18 cellular contexts compared by ENCODE assay signal in genomic region chr7:155795951-155796350, GRCh38. TPM values are rescaled to one million over a fixed set of nuclear protein-coding genes. Genes with fewer than 3 reads are reported as not detected.
DNase-seq lines count a peak whose midpoint lies in the region; ATAC-seq and TF ChIP-seq lines count a peak whose summit lies in the region.
"Had no signal": no experiment of that assay in that cellular context is flagged by ENCODE, and none has a peak within 500 bp of the region (broad histone marks: within the 10 kb centered on the region; RNA-seq: fewer than 3 reads in every experiment).

No MANE protein-coding gene starts in this region.

- no peak for ATAC-seq in SK-N-SH treated with all-trans-retinoic acid at 6 μM for 48 hours
- no peak for ATAC-seq in left cardiac atrium
- no peak for ATAC-seq in heart right ventricle
- ATAC-seq in HG03280 (IDR thresholded peaks at IDR 0.05; ENCODE audit: unreplicated experiment), result no peak

- no peak overlapping the region for H2AFZ ChIP-seq in SK-N-SH (ENCODE audit: low read depth)
- H2AFZ ChIP-seq: GM23338 had no signal

- no peak overlapping the region for H3K27ac ChIP-seq in SK-N-SH (ENCODE audit: low read depth in 2 of 2, low read length in 1 of 2)
- H3K27ac ChIP-seq in heart right ventricle, result no peak overlapping the region
- H3K27ac ChIP-seq in spleen, result no peak overlapping the region
- H3K27ac ChIP-seq: 22Rv1, BLaER1 had no signal

- H3K36me3 Mint-ChIP-seq in neural crest cell (ENCODE audit: low read depth), result peaks cover 5% of the 10 kb centered on the region
- H3K36me3 Mint-ChIP-seq: CD4-positive, alpha-beta memory T cell had no signal

- WGBS in SK-N-SH (ENCODE audit: low lambda C conversion rate), result 19% methylated on average over 8 of the region's 8 CpGs
- WGBS in heart right ventricle, 2 donors, result 80 to 82% methylated on average over 8 of the region's 8 CpGs
- 75 to 91% (median 79%) methylated on average over 8 of the region's 8 CpGs for WGBS in spleen, 5 donors

- CTCF ChIA-PET in SK-N-SH (lab: Yijun Ruan, JAX), result interaction anchor here (1.2 to 3.5 kb wide), 10 partner anchors 10 to 968 kb away, joined by 3 to 20 read pairs (median 6); no protein-coding TSS in a partner anchor

- H3K4me3 ChIP-seq in SK-N-SH (ENCODE audit: low read depth in 2 of 2, low read length in 1 of 2) (no peak overlapping the region), heart right ventricle (no peak overlapping the region), spleen (no peak overlapping the region)
- H3K4me3 ChIP-seq: A549, BLaER1 had no signal

- H3K4me2 ChIP-seq in SK-N-SH, result no peak overlapping the region

- H3K79me2 ChIP-seq in SK-N-SH (ENCODE audit: insufficient read depth), result no peaks in the 10 kb centered on the region

- no peaks in the 10 kb centered on the region for H3K4me1 Mint-ChIP-seq in neural crest cell
- H3K4me1 Mint-ChIP-seq: CD4-positive, alpha-beta memory T cell; GM23338 had no signal

- peaks cover 51% of the 10 kb centered on the region for H3K27me3 Mint-ChIP-seq in neural crest cell (ENCODE audit: low read depth)

- no peak overlapping the region for H3K27ac Mint-ChIP-seq in neural crest cell (ENCODE audit: unreplicated experiment)
- H3K27ac Mint-ChIP-seq: CD14-positive monocyte; CD4-positive, alpha-beta memory T cell; GM23338; HFFc6 had no signal

- peak; percentile 40 for DNase-seq in SK-N-SH
- DNase-seq in left cardiac atrium, result peak; percentile 18
- no peak for DNase-seq in heart right ventricle
- no peak for DNase-seq in neural crest cell (ENCODE audit: low read depth, low spot score)
- DNase-seq in spleen, result peak; percentile 64
- DNase-seq in RPMI8226, result no peak
- DNase-seq: CD4-positive, alpha-beta memory T cell; DMS153; DMS79; GDM1; HFFc6 had no signal

- POLR2A ChIA-PET in SK-N-SH (lab: Yijun Ruan, JAX), result no interaction called here

- no peaks in the 10 kb centered on the region for H3K9me3 Mint-ChIP-seq in neural crest cell
- H3K9me3 Mint-ChIP-seq: CD4-positive, alpha-beta memory T cell; HFFc6 had no signal

- H3K36me3 ChIP-seq in SK-N-SH (replicated peaks in 1 of 2; ENCODE audit: control insufficient read depth in 1 of 2, insufficient read depth in 2 of 2, low read length in 1 of 2), result no peaks in the 10 kb centered on the region
- H3K36me3 ChIP-seq in heart right ventricle, result no peaks in the 10 kb centered on the region
- no peaks in the 10 kb centered on the region for H3K36me3 ChIP-seq in spleen
- H3K36me3 ChIP-seq: BLaER1 had no signal

- no peaks in the 10 kb centered on the region for H4K20me1 ChIP-seq in SK-N-SH (ENCODE audit: insufficient read depth)

- H3K27me3 ChIP-seq in SK-N-SH (ENCODE audit: insufficient read depth), result peaks cover 54% of the 10 kb centered on the region
- H3K27me3 ChIP-seq in heart right ventricle, result peaks cover 11 to 58% (median 54%) of the 10 kb centered on the region in 7 donors
- H3K27me3 ChIP-seq in spleen (replicated peaks in 1 of 7), result peaks cover 0 to 66% (median 36%) of the 10 kb centered on the region in 7 donors

- no peak overlapping the region for H3K9ac ChIP-seq in SK-N-SH
- H3K9ac ChIP-seq: BLaER1 had no signal

- H3K4me3 Mint-ChIP-seq in neural crest cell, result peak overlapping the region; percentile 20
- H3K4me3 Mint-ChIP-seq: CD4-positive, alpha-beta memory T cell; GM23338; HFFc6 had no signal

- TF ChIP-seq POLR2A in spleen (IDR thresholded peaks at IDR 0.05), result no peak

- H3K4me1 ChIP-seq in SK-N-SH (ENCODE audit: control insufficient read depth in 1 of 2, insufficient read depth in 2 of 2, low read depth in 1 of 2, low read length in 1 of 2) (peaks cover 0 to 2% of the 10 kb centered on the region in 2 experiments; a peak in 1 of 4 replicates), heart right ventricle (peaks cover 0 to 9% (median 3%) of the 10 kb centered on the region in 9 donors), spleen (peaks cover 2 to 17% (median 8%) of the 10 kb centered on the region in 6 donors)

- no peak for TF ChIP-seq CTCF in SK-N-SH (IDR thresholded peaks at IDR 0.05)
- TF ChIP-seq CTCF in heart right ventricle (IDR thresholded peaks at IDR 0.05), result no peak
- TF ChIP-seq CTCF in neural crest cell (conservative IDR thresholded peaks at IDR 0.05), result no peak
- TF ChIP-seq CTCF in spleen (IDR thresholded peaks at IDR 0.05 in 8 of 11, conservative IDR thresholded peaks at IDR 0.05 in 3 of 11), result no peak

- peaks cover 5% of the 10 kb centered on the region for H3F3A ChIP-seq in SK-N-SH (replicated peaks; ENCODE audit: insufficient read depth)

- H3K9me3 ChIP-seq in SK-N-SH (no peaks in the 10 kb centered on the region), heart right ventricle (no peaks in the 10 kb centered on the region), spleen (no peaks in the 10 kb centered on the region)
- H3K9me3 ChIP-seq: A549, BLaER1 had no signal

- TF ChIP-seq EP300 in SK-N-SH (IDR thresholded peaks at IDR 0.05; ENCODE audit: borderline replicate concordance in 1 of 2, low read depth in 1 of 2, low read length in 1 of 2), result no peak

- intact Hi-C loops in left cardiac atrium (cut with DNase I) (loop anchor here in 1 of 2 donors (10.0 kb wide), 2 partner anchors 969 to 1019 kb away; no protein-coding TSS in a partner anchor), heart right ventricle (cut with DNase I) (loop anchor here in 8 of 10 donors (5.0 to 10.0 kb wide), 8 partner anchors 676 to 1479 kb away; no protein-coding TSS in a partner anchor), spleen (cut with DNase I; ENCODE audit: low total_unique reads) (loop anchor here (10.0 kb wide), 1 partner anchor 1019 kb away; no protein-coding TSS in a partner anchor)

- H3K9me2 ChIP-seq in SK-N-SH, result no peaks in the 10 kb centered on the region

- no peak for TF ChIP-seq RAD21 in SK-N-SH (IDR thresholded peaks at IDR 0.05; ENCODE audit: low read length)

TF ChIP-seq in SK-N-SH, 30 proteins besides CTCF, POLR2A, EP300 and RAD21:
- TF ChIP-seq YY1 (IDR thresholded peaks at IDR 0.05; ENCODE audit: low read depth), result no peak
- TF ChIP-seq TCF12 (IDR thresholded peaks at IDR 0.05), result no peak
- TF ChIP-seq ZBTB33 (IDR thresholded peaks at IDR 0.05; ENCODE audit: borderline replicate concordance, low read depth), result no peak
- no peak for TF ChIP-seq NRF1 (IDR thresholded peaks at IDR 0.05; ENCODE audit: low read depth, low read length)

TF ChIP-seq in SK-N-SH treated with all-trans-retinoic acid at 6 μM for 48 hours, 23 proteins besides CTCF, POLR2A, EP300 and RAD21:
- TF ChIP-seq ZNF70 (CRISPR knock-in tag; IDR thresholded peaks at IDR 0.05) (no peak), PPARA (CRISPR knock-in tag; IDR thresholded peaks at IDR 0.05; ENCODE audit: borderline replicate concordance) (no peak), GLIS3 (CRISPR knock-in tag; IDR thresholded peaks at IDR 0.05) (no peak), BACH2 (CRISPR knock-in tag; IDR thresholded peaks at IDR 0.05; ENCODE audit: borderline replicate concordance) (no peak), CSRNP3 (CRISPR knock-in tag; IDR thresholded peaks at IDR 0.05) (no peak), ZC3H10 (CRISPR knock-in tag; IDR thresholded peaks at IDR 0.05) (no peak)

RNA-seq across cellular contexts. Expression of gene SHH, which starts 16.3 kb away (rescaled TPM):
- not detected in 2 replicates for polyA plus RNA-seq in SK-N-SH (2012; rRNA removed)
- polyA plus RNA-seq in SK-N-SH (2012; cell fraction: cytosol; rRNA removed), result not detected in 2 replicates
- not detected in 2 replicates for polyA plus RNA-seq in SK-N-SH (2012; cell fraction: nucleus; rRNA removed)
- not detected for total RNA-seq in left cardiac atrium
- not detected for total RNA-seq in heart right ventricle
- not detected for polyA plus RNA-seq in heart right ventricle
- total RNA-seq in neural crest cell, result not detected in 2 replicates
- not detected for total RNA-seq in spleen
- polyA plus RNA-seq in spleen, result not detected
- total RNA-seq: CD4-positive, alpha-beta memory T cell; GM23338; HFFc6 had no signal
- polyA plus RNA-seq: CD14-positive monocyte, GM23338 had no signal

Comparison
In these comparisons a context has a peak if more than half of its experiments do, and no peak if none do; other contexts are left out.
1. DNase-seq: peak in SK-N-SH (single experiment), left cardiac atrium (single experiment) and spleen (single experiment); none in heart right ventricle (0 of 2), neural crest cell (single experiment) and RPMI8226 (single experiment).